In genomic region chr4:179307297-179308136, GRCh38 we compare ENCODE assay signal across 8 cellular contexts.
A peak's percentile ranks its signal among the peaks of the same experiment; 100 is the strongest.
DNase-seq lines count a peak whose midpoint lies in the region; ATAC-seq and TF ChIP-seq lines count a peak whose summit lies in the region.

No MANE protein-coding gene starts in this region.

- H3K4me1 ChIP-seq in foreskin keratinocyte (no peaks in the 10 kb centered on the region), transverse colon (no peaks in the 10 kb centered on the region)

- peak; percentile 2 for DNase-seq in NCI-H2029 (lab: John Stamatoyannopoulos, UW)
- DNase-seq in NCI-H2029 treated with DMSO at 0.1 percent for 48 hours (lab: John Stamatoyannopoulos, UW): no peak
- peak; percentile 51 for DNase-seq in RKO (ENCODE audit: low spot score)
- DNase-seq in foreskin keratinocyte: peak in 1 of 2 donors; percentile 31
- peak; percentile 16 for DNase-seq in transverse colon
- no peak for DNase-seq in substantia nigra (lab: John Stamatoyannopoulos, UW)

- no peak for TF ChIP-seq POLR2A in transverse colon (IDR thresholded peaks at IDR 0.05)

- in situ Hi-C loops in transverse colon (cut with MboI; ENCODE audit: low pct_ligation_motif_present in 1 of 4, low pct_unique_long_range_greater_than_20kb in 1 of 4, low sequenced_read_pairs in 3 of 4): loop anchor here in 2 of 4 donors (25.0 kb wide), 1 partner anchor 1745 kb away; no protein-coding TSS in a partner anchor

- intact Hi-C loops in transverse colon (cut with DNase I; ENCODE audit: low total_unique reads): no loop called here

- H3K4me3 ChIP-seq in transverse colon: no peak overlapping the region

- TF ChIP-seq CTCF in foreskin keratinocyte (conservative IDR thresholded peaks at IDR 0.05): peak; percentile 65
- peak; percentile 41 to 65 (median 48) for TF ChIP-seq CTCF in transverse colon (IDR thresholded peaks at IDR 0.05)

- no peaks in the 10 kb centered on the region for H3K9me3 ChIP-seq in transverse colon

- 58 to 69% methylated on average over 2 to 4 of the region's 4 CpGs for WGBS in transverse colon (ENCODE audit: low coverage in 1 of 2), 2 donors

- ATAC-seq in GM18520 (IDR thresholded peaks at IDR 0.05; ENCODE audit: unreplicated experiment) (peak; percentile 63), HG03039 (IDR thresholded peaks at IDR 0.05; ENCODE audit: unreplicated experiment) (peak; percentile 90), foreskin keratinocyte (peak; percentile 62)

- H3K36me3 ChIP-seq in transverse colon: no peaks in the 10 kb centered on the region

- H3K27ac ChIP-seq in foreskin keratinocyte (no peak overlapping the region), transverse colon (no peak overlapping the region), substantia nigra (ENCODE audit: low read depth, low read length, poor library complexity, severe bottlenecking) (no peak overlapping the region)

- no peak for TF ChIP-seq EP300 in transverse colon (IDR thresholded peaks at IDR 0.05; ENCODE audit: low read depth)

- H3K27me3 ChIP-seq in foreskin keratinocyte (no peaks in the 10 kb centered on the region), transverse colon (no peaks in the 10 kb centered on the region)

Comparison
In these comparisons a context has a peak if more than half of its experiments do, and no peak if none do; other contexts are left out.
1. DNase-seq: peak in NCI-H2029 (single experiment), RKO (single experiment) and transverse colon (single experiment); none in NCI-H2029 treated with DMSO at 0.1 percent for 48 hours (single experiment) and substantia nigra (0 of 49).
2. Peak in every context shown above with its lines, with median percentiles within 50 percentile points of each other: ATAC-seq.